Comparison of ENCODE assay signal across 8 cellular contexts in the genomic region with DNA sequence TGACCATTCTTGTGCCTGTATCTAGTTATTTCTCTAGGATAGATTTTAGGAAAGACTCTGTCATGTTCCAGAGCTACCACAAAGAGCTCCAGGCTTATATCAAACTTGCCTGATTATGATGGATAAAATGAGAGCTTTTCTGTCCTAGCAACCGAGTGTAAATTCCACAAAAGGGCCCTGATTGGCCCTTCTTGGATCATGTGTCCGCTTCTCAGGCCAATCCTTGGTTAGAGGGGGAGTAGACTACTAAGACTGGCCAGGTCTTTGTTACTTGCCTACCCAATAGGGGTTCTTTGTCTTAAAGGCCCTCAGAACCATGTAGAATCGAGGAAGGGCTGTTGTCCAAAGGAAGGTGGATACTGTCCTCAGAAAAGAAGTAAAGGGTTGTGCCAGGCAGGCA.
A peak's percentile ranks its signal among the peaks of the same experiment; 100 is the strongest.
DNase-seq lines count a peak whose midpoint lies in the region; ATAC-seq and TF ChIP-seq lines count a peak whose summit lies in the region.

No MANE protein-coding gene starts in this region.

- no peak for TF ChIP-seq CTCF in fibroblast of mammary gland (conservative IDR thresholded peaks at IDR 0.05; ENCODE audit: control insufficient read depth, insufficient read depth, low read depth, low read length)

- DNase-seq in stimulated activated naive CD8-positive, alpha-beta T cell treated with anti-CD3 and anti-CD28 coated beads, Interleukin-15, Interleukin-2, amounts not matched to agents 100 U/mL and 50 U/mL, for 24 hours: no peak
- DNase-seq in RKO (ENCODE audit: low spot score) (peak; percentile 44), fibroblast of mammary gland (ENCODE audit: low read depth) (peak; percentile 53), DMS79 treated with DMSO at 0.1 percent for 48 hours (lab: John Stamatoyannopoulos, UW) (no peak)
- no peak for DNase-seq in stimulated activated CD4-positive, alpha-beta T cell treated with anti-CD3 and anti-CD28 coated beads, Interleukin-1b, Interleukin-23, amount 100 ng/mL, for 48 hours
- DNase-seq in activated CD8-positive, alpha-beta memory T cell treated with anti-CD3 and anti-CD28 coated beads, Interleukin-2, amount 50 U/mL, for 48 hours: no peak

- no peak overlapping the region for H3K4me3 ChIP-seq in fibroblast of mammary gland (ENCODE audit: control insufficient read depth, low read depth, low read length)

- no peaks in the 10 kb centered on the region for H3K27me3 Mint-ChIP-seq in stimulated activated naive CD8-positive, alpha-beta T cell treated with anti-CD3 and anti-CD28 coated beads, Interleukin-15, Interleukin-2, amounts not matched to agents 100 ng/mL and 50 ng/mL, for 24 hours

- peaks cover 65% of the 10 kb centered on the region for H3K36me3 Mint-ChIP-seq in stimulated activated naive CD8-positive, alpha-beta T cell treated with anti-CD3 and anti-CD28 coated beads, Interleukin-15, Interleukin-2, amounts not matched to agents 100 ng/mL and 50 ng/mL, for 24 hours (ENCODE audit: low read depth)

- ATAC-seq in stimulated activated naive CD8-positive, alpha-beta T cell treated with anti-CD3 and anti-CD28 coated beads, Interleukin-15, Interleukin-2, amounts not matched to agents 100 U/mL and 50 U/mL, for 24 hours: no peak
- ATAC-seq in GM19023 (IDR thresholded peaks at IDR 0.05; ENCODE audit: unreplicated experiment): no peak

- no peak overlapping the region for H3K4me3 Mint-ChIP-seq in stimulated activated naive CD8-positive, alpha-beta T cell treated with anti-CD3 and anti-CD28 coated beads, Interleukin-15, Interleukin-2, amounts not matched to agents 100 ng/mL and 50 ng/mL, for 24 hours

- peak overlapping the region; percentile 12 for H3K27ac Mint-ChIP-seq in stimulated activated naive CD8-positive, alpha-beta T cell treated with anti-CD3 and anti-CD28 coated beads, Interleukin-15, Interleukin-2, amounts not matched to agents 100 ng/mL and 50 ng/mL, for 24 hours

- H3K4me1 Mint-ChIP-seq in stimulated activated naive CD8-positive, alpha-beta T cell treated with anti-CD3 and anti-CD28 coated beads, Interleukin-15, Interleukin-2, amounts not matched to agents 100 ng/mL and 50 ng/mL, for 24 hours (ENCODE audit: low read depth): peaks cover 44% of the 10 kb centered on the region

- H3K9me3 Mint-ChIP-seq in stimulated activated naive CD8-positive, alpha-beta T cell treated with anti-CD3 and anti-CD28 coated beads, Interleukin-15, Interleukin-2, amounts not matched to agents 100 ng/mL and 50 ng/mL, for 24 hours: peaks cover 4% of the 10 kb centered on the region

Comparison
In these comparisons a context has a peak if more than half of its experiments do, and no peak if none do; other contexts are left out.
1. DNase-seq: peak in RKO (single experiment) and fibroblast of mammary gland (single experiment); none in stimulated activated naive CD8-positive, alpha-beta T cell treated with anti-CD3 and anti-CD28 coated beads, Interleukin-15, Interleukin-2, amounts not matched to agents 100 U/mL and 50 U/mL, for 24 hours (single experiment), stimulated activated CD4-positive, alpha-beta T cell treated with anti-CD3 and anti-CD28 coated beads, Interleukin-1b, Interleukin-23, amount 100 ng/mL, for 48 hours (single experiment), activated CD8-positive, alpha-beta memory T cell treated with anti-CD3 and anti-CD28 coated beads, Interleukin-2, amount 50 U/mL, for 48 hours (single experiment) and DMS79 treated with DMSO at 0.1 percent for 48 hours (single experiment).